ENCODE assay signal across 9 cellular contexts in the genomic region with DNA sequence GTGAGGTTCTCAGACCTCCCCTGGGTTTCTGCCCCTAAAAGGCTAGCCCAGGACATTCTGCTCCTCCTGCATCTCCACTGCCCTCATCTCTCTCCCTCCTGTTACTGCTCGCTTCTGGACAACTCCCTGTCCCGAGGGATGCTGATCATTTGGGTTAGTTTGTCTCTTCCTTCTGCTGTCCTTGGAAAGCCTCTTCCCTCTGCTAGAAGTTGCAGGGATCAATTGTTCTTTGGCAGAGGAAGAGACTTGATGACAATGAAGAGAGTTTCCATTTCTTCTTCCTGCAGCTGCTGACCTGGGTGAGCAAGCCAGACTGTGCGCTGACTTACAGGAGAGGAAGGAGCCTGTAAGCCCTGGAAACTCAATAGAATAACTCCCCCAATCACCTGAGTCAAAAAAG.
"Had no signal": no experiment of that assay in that cellular context is flagged by ENCODE, and none has a peak within 500 bp of the region (broad histone marks: within the 10 kb centered on the region; RNA-seq: fewer than 3 reads in every experiment).

No MANE protein-coding gene starts in this region.

- H3K4me3 ChIP-seq: GM23248, HAP-1, K562 had no signal

- H3K27ac Mint-ChIP-seq: HFFc6 had no signal

- H3K9me3 ChIP-seq: HAP-1 had no signal

- H3K9me3 Mint-ChIP-seq: HFFc6 had no signal

- H3K27ac ChIP-seq: GM23248, HL-60 had no signal

- DNase-seq: GM23248, GOT3, H7, HFFc6 had no signal

- FAIRE-seq: HepG2, K562 had no signal

- H3K4me3 Mint-ChIP-seq: HFFc6 had no signal

- ATAC-seq: HCT116, HepG2, K562 had no signal

- H3K4me1 ChIP-seq: HAP-1 had no signal

- H3K36me3 ChIP-seq: HAP-1 had no signal
